Comparison of ENCODE assay signal across 22 cellular contexts in genomic region chr4:53131562-53131925, GRCh38.
DNase-seq lines count a peak whose midpoint lies in the region; ATAC-seq and TF ChIP-seq lines count a peak whose summit lies in the region.
"Had no signal": no experiment of that assay in that cellular context is flagged by ENCODE, and none has a peak within 500 bp of the region (broad histone marks: within the 10 kb centered on the region; RNA-seq: fewer than 3 reads in every experiment).

No MANE protein-coding gene starts in this region.

- no peak overlapping the region for H2AK5ac ChIP-seq in H9 (ENCODE audit: insufficient read length, low read length)

- no peak overlapping the region for H3K4ac ChIP-seq in H9 (ENCODE audit: low read depth, low read length)

- H2AFZ ChIP-seq in H9 (ENCODE audit: low read length) = no peak overlapping the region
- H2AFZ ChIP-seq: GM23248 had no signal

- H3K4me3 Mint-ChIP-seq in activated CD4-positive, alpha-beta T cell treated with anti-CD3 and anti-CD28 coated beads for 36 hours = no peak overlapping the region
- H3K4me3 Mint-ChIP-seq in stimulated activated naive CD8-positive, alpha-beta T cell treated with anti-CD3 and anti-CD28 coated beads, Interleukin-15, Interleukin-2, amounts not matched to agents 100 ng/mL and 50 ng/mL, for 24 hours = peak overlapping the region; percentile 14
- no peak overlapping the region for H3K4me3 Mint-ChIP-seq in H9
- H3K4me3 Mint-ChIP-seq: CD8-positive, alpha-beta T cell had no signal

- no peak overlapping the region for H3K18ac ChIP-seq in H9 (ENCODE audit: insufficient read length, low read depth, low read length)

- no peak overlapping the region for H3K4me2 ChIP-seq in H9 (ENCODE audit: insufficient read depth, insufficient read length, low read length)

- DNase-seq in activated CD4-positive, alpha-beta T cell treated with anti-CD3 and anti-CD28 coated beads for 36 hours = no peak
- DNase-seq in activated CD4-positive, alpha-beta T cell treated with anti-CD3 and anti-CD28 coated beads for 4 hours = no peak
- DNase-seq in stimulated activated naive CD8-positive, alpha-beta T cell treated with anti-CD3 and anti-CD28 coated beads, Interleukin-15, Interleukin-2, amounts not matched to agents 100 U/mL and 50 U/mL, for 24 hours = no peak
- peak; percentile 71 for DNase-seq in fibroblast of gingiva (ENCODE audit: low read depth)
- DNase-seq in thoracic aorta (ENCODE audit: low spot score) = no peak
- DNase-seq in dedifferentiated amniotic fluid mesenchymal stem cell (ENCODE audit: extremely low spot score) = no peak
- DNase-seq in H9 = no peak
- DNase-seq: ACHN; C1 segment of cervical spinal cord; CD8-positive, alpha-beta T cell; DND-41; HCEC 1CT; KBM-7; NCI-H1092; NCI-H1436; NCI-H2029; NCI-H2227 treated with DMSO at 0.1 percent for 48 hours; NCI-H510A; NK-92 treated with Interleukin-12 subunit alpha and Interleukin-12 subunit beta, amount 100 ng/mL, for 24 hours had no signal

- no peak overlapping the region for H2BK120ac ChIP-seq in H9 (ENCODE audit: low read depth, low read length, poor library complexity, severe bottlenecking)

- WGBS in H9 (ENCODE audit: extremely low coverage, insufficient read length, low lambda C conversion rate) = no CpG with 5 or more reads among the region's 2 CpGs

- H3K4me1 ChIP-seq in thoracic aorta (ENCODE audit: control insufficient read depth in 1 of 2, low read depth in 2 of 2) (peaks cover 10 to 50% of the 10 kb centered on the region in 2 donors), H9 (ENCODE audit: insufficient read depth, low read length) (no peaks in the 10 kb centered on the region)

- no peaks in the 10 kb centered on the region for H3K36me3 ChIP-seq in thoracic aorta

- H3K36me3 Mint-ChIP-seq in activated CD4-positive, alpha-beta T cell treated with anti-CD3 and anti-CD28 coated beads for 36 hours (ENCODE audit: low read depth) = peaks cover 32% of the 10 kb centered on the region
- H3K36me3 Mint-ChIP-seq in stimulated activated naive CD8-positive, alpha-beta T cell treated with anti-CD3 and anti-CD28 coated beads, Interleukin-15, Interleukin-2, amounts not matched to agents 100 ng/mL and 50 ng/mL, for 24 hours (ENCODE audit: low read depth) = peaks cover 42% of the 10 kb centered on the region
- peaks cover 0 to 2% (median 0%) of the 10 kb centered on the region in 3 experiments; a peak in 2 of 7 replicates for H3K36me3 Mint-ChIP-seq in H9 (ENCODE audit: insufficient read depth in 1 of 3, low read depth in 3 of 3)

- H2BK5ac ChIP-seq in H9 (ENCODE audit: insufficient read length, low read length) = no peak overlapping the region

- H3K23me2 ChIP-seq in H9 (ENCODE audit: insufficient read length, low read depth, low read length, poor library complexity, severe bottlenecking) = no peaks in the 10 kb centered on the region

- CTCF ChIA-PET in activated CD4-positive, alpha-beta T cell treated with anti-CD3 and anti-CD28 coated beads for 36 hours (lab: Charles Lee) = interaction anchor here (1.2 to 1.3 kb wide), 2 partner anchors 15 to 40 kb away, joined by 3 to 4 read pairs; no protein-coding TSS in a partner anchor

- H4K91ac ChIP-seq in H9 (ENCODE audit: insufficient read length, low read depth, low read length) = no peak overlapping the region

- no peak overlapping the region for H4K5ac ChIP-seq in H9 (ENCODE audit: insufficient read length, low read depth, low read length)

- no peak overlapping the region for H3K14ac ChIP-seq in H9 (ENCODE audit: insufficient read depth, low read length)

- no peaks in the 10 kb centered on the region for H4K20me1 ChIP-seq in H9 (ENCODE audit: control insufficient read depth, insufficient read depth, insufficient read length)

- intact Hi-C loops in activated CD4-positive, alpha-beta T cell treated with anti-CD3 and anti-CD28 coated beads for 36 hours (cut with DNase I, micrococcal nuclease) = loop anchor here (5.0 to 10.0 kb wide), 5 partner anchors 117 to 931 kb away; partner anchors contain the start of genes CHIC2 (in 1 of the 2) and SCFD2 (in 1 of the 2)

- H3K27me3 ChIP-seq in thoracic aorta (replicated peaks; ENCODE audit: insufficient read depth) = no peaks in the 10 kb centered on the region
- no peaks in the 10 kb centered on the region for H3K27me3 ChIP-seq in H9 (ENCODE audit: insufficient read depth, low read length)

- H3K79me2 ChIP-seq in H9 (ENCODE audit: insufficient read depth, low read length) = no peaks in the 10 kb centered on the region

- TF ChIP-seq CTCF in thoracic aorta (IDR thresholded peaks at IDR 0.05) (no peak), H9 (conservative IDR thresholded peaks at IDR 0.05) (no peak)

- no peaks in the 10 kb centered on the region for H3K9me3 ChIP-seq in thoracic aorta
- no peaks in the 10 kb centered on the region for H3K9me3 ChIP-seq in H9 (ENCODE audit: control insufficient read depth, low read depth, low read length)

- H3K4me1 Mint-ChIP-seq in activated CD4-positive, alpha-beta T cell treated with anti-CD3 and anti-CD28 coated beads for 36 hours = peaks cover 28% of the 10 kb centered on the region
- peaks cover 27% of the 10 kb centered on the region for H3K4me1 Mint-ChIP-seq in stimulated activated naive CD8-positive, alpha-beta T cell treated with anti-CD3 and anti-CD28 coated beads, Interleukin-15, Interleukin-2, amounts not matched to agents 100 ng/mL and 50 ng/mL, for 24 hours (ENCODE audit: low read depth)
- H3K4me1 Mint-ChIP-seq in H9 = no peaks in the 10 kb centered on the region

- no peak overlapping the region for H3K56ac ChIP-seq in H9 (ENCODE audit: insufficient read length, low read depth, low read length)

- no peaks in the 10 kb centered on the region for H3K27me3 Mint-ChIP-seq in activated CD4-positive, alpha-beta T cell treated with anti-CD3 and anti-CD28 coated beads for 36 hours
- no peaks in the 10 kb centered on the region for H3K27me3 Mint-ChIP-seq in stimulated activated naive CD8-positive, alpha-beta T cell treated with anti-CD3 and anti-CD28 coated beads, Interleukin-15, Interleukin-2, amounts not matched to agents 100 ng/mL and 50 ng/mL, for 24 hours
- H3K27me3 Mint-ChIP-seq in H9 (ENCODE audit: low read depth) = no peaks in the 10 kb centered on the region

- H3K4me3 ChIP-seq in thoracic aorta = no peak overlapping the region
- H3K4me3 ChIP-seq: GM23248 had no signal

- no peak overlapping the region for H3K9ac ChIP-seq in H9 (ENCODE audit: extremely low read depth, insufficient read length, low read length)
- H3K9ac ChIP-seq: GM23248 had no signal

- H4K8ac ChIP-seq in H9 (replicated peaks; ENCODE audit: insufficient read length, low read depth, low read length) = no peak overlapping the region

- H2BK12ac ChIP-seq in H9 (ENCODE audit: insufficient read length, low read depth, low read length) = no peak overlapping the region

- no peak overlapping the region for H3T11ph ChIP-seq in H9 (ENCODE audit: low read length)

- H3K27ac Mint-ChIP-seq in activated CD4-positive, alpha-beta T cell treated with anti-CD3 and anti-CD28 coated beads for 36 hours = peak overlapping the region; percentile 83
- peak overlapping the region; percentile 86 for H3K27ac Mint-ChIP-seq in stimulated activated naive CD8-positive, alpha-beta T cell treated with anti-CD3 and anti-CD28 coated beads, Interleukin-15, Interleukin-2, amounts not matched to agents 100 ng/mL and 50 ng/mL, for 24 hours
- no peak overlapping the region for H3K27ac Mint-ChIP-seq in H9
- H3K27ac Mint-ChIP-seq: CD8-positive, alpha-beta T cell had no signal

- no peak overlapping the region for H2BK15ac ChIP-seq in H9 (ENCODE audit: low read depth, low read length)

- ATAC-seq in activated CD4-positive, alpha-beta T cell treated with anti-CD3 and anti-CD28 coated beads for 36 hours = no peak
- ATAC-seq in stimulated activated naive CD8-positive, alpha-beta T cell treated with anti-CD3 and anti-CD28 coated beads, Interleukin-15, Interleukin-2, amounts not matched to agents 100 U/mL and 50 U/mL, for 24 hours = no peak
- no peak for ATAC-seq in thoracic aorta (ENCODE audit: insufficient number of reproducible peaks, low FRiP score, low read depth)
- ATAC-seq: CD8-positive, alpha-beta T cell had no signal

- no peak overlapping the region for H2BK20ac ChIP-seq in H9 (ENCODE audit: low read depth, low read length, poor library complexity, severe bottlenecking)

- H3K79me1 ChIP-seq in H9 (ENCODE audit: insufficient read depth, low read depth, low read length, poor library complexity, severe bottlenecking) = no peaks in the 10 kb centered on the region

- H3K9me3 Mint-ChIP-seq in activated CD4-positive, alpha-beta T cell treated with anti-CD3 and anti-CD28 coated beads for 36 hours (ENCODE audit: low read depth) = peaks cover 3% of the 10 kb centered on the region
- peaks cover 10% of the 10 kb centered on the region for H3K9me3 Mint-ChIP-seq in stimulated activated naive CD8-positive, alpha-beta T cell treated with anti-CD3 and anti-CD28 coated beads, Interleukin-15, Interleukin-2, amounts not matched to agents 100 ng/mL and 50 ng/mL, for 24 hours
- no peaks in the 10 kb centered on the region for H3K9me3 Mint-ChIP-seq in H9

- H3K23ac ChIP-seq in H9 (ENCODE audit: insufficient read length, low read depth, low read length) = no peak overlapping the region

- POLR2A ChIA-PET in activated CD4-positive, alpha-beta T cell treated with anti-CD3 and anti-CD28 coated beads for 36 hours (lab: Charles Lee) = no interaction called here

- H3K27ac ChIP-seq in thoracic aorta (peak overlapping the region; percentile 21 to 33), H9 (ENCODE audit: insufficient read length, low read depth, low read length) (no peak overlapping the region)
- H3K27ac ChIP-seq: 22Rv1, GM23248 had no signal

Comparison
In these comparisons a context has a peak if more than half of its experiments do, and no peak if none do; other contexts are left out.
1. H3K27ac Mint-ChIP-seq: peak in activated CD4-positive, alpha-beta T cell treated with anti-CD3 and anti-CD28 coated beads for 36 hours (single experiment) and stimulated activated naive CD8-positive, alpha-beta T cell treated with anti-CD3 and anti-CD28 coated beads, Interleukin-15, Interleukin-2, amounts not matched to agents 100 ng/mL and 50 ng/mL, for 24 hours (single experiment); none in H9 (0 of 3).